Comparison of ENCODE assay signal across 8 cellular contexts in the genomic region with DNA sequence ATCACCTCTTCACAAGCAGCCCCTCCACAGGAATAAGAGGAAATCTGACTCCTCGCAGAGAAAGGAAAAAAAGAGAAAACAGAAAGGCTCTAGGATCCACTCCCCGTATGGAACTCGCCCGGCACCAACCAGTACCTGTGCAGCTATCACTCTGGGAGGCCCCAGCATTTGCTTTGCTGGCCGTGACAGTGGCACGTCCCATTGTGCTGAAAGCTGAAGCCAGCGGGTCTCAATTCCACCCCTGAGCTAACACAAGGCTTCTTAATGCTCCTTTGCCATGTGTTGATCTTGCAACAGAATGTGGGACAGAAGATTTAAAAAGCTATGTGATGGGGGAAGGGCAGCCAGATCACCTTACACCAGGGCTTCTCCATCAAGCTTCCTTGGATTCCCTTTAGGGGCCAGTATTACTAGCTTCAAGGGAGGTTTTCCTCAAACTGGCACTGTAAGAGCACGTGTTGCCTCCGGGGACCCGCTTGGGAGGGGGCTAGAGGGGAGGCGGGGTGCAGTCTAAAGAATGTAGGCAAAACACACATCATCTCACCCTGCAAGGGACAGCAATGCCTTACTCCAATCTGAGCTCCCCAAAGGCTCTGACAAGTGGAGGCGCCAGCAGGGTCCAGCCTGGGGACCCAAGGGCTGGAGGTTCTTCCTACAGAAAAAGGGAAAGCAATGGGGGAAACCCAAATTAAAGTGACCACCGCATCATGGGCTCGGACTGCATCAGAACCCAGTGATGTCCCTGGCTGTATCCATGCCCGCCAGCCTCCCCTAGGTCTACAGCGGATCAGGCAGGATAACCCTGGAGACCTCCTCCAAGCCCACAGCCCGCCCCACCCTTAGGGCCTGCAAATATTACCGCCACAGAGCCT. TPM values are rescaled to one million over a fixed set of nuclear protein-coding genes. Genes with fewer than 3 reads are reported as not detected.
DNase-seq lines count a peak whose midpoint lies in the region; ATAC-seq and TF ChIP-seq lines count a peak whose summit lies in the region.

No MANE protein-coding gene starts in this region.

- no peaks in the 10 kb centered on the region for H3K9me3 ChIP-seq in RWPE2 (ENCODE audit: severe bottlenecking)
- no peaks in the 10 kb centered on the region for H3K9me3 ChIP-seq in naive thymus-derived CD4-positive, alpha-beta T cell (ENCODE audit: control insufficient read depth in 2 of 3, low read length in 3 of 3)

- ATAC-seq in RWPE2 (ENCODE audit: low read depth): peak; percentile 30; the same call in 2 of the 3 replicates
- no peak for ATAC-seq in naive thymus-derived CD4-positive, alpha-beta T cell

- peaks cover 0 to 29% (median 4%) of the 10 kb centered on the region in 5 donors for H3K36me3 Mint-ChIP-seq in naive thymus-derived CD4-positive, alpha-beta T cell

- peaks cover 5% of the 10 kb centered on the region for H3K4me1 ChIP-seq in RWPE2 (ENCODE audit: insufficient read depth, poor library complexity, severe bottlenecking)
- H3K4me1 ChIP-seq in naive thymus-derived CD4-positive, alpha-beta T cell (ENCODE audit: control insufficient read depth in 2 of 2, insufficient read depth in 2 of 2, low read length in 2 of 2): peaks cover 5% of the 10 kb centered on the region in 2 donors

- TF ChIP-seq CTCF in RWPE2 (IDR thresholded peaks at IDR 0.05; ENCODE audit: poor library complexity, severe bottlenecking): no peak

- peaks cover 6% of the 10 kb centered on the region for H3K36me3 ChIP-seq in RWPE2 (ENCODE audit: low read depth)
- no peaks in the 10 kb centered on the region for H3K36me3 ChIP-seq in naive thymus-derived CD4-positive, alpha-beta T cell (ENCODE audit: control insufficient read depth in 2 of 3, insufficient read depth in 3 of 3, low read length in 3 of 3)

- H3K27ac Mint-ChIP-seq in naive thymus-derived CD4-positive, alpha-beta T cell: peak overlapping the region in 3 of 9 donors; percentile 57 to 63 (median 59)

- CTCF ChIA-PET in naive thymus-derived CD4-positive, alpha-beta T cell (lab: Charles Lee): no interaction called here

- H3K27me3 Mint-ChIP-seq in naive thymus-derived CD4-positive, alpha-beta T cell: peaks cover 0 to 23% (median 16%) of the 10 kb centered on the region in 5 donors

- no peak for TF ChIP-seq POLR2A in erythroblast (IDR thresholded peaks at IDR 0.05; ENCODE audit: low read length)

- POLR2A ChIA-PET in naive thymus-derived CD4-positive, alpha-beta T cell (lab: Charles Lee): interaction anchor here (1.1 to 1.4 kb wide), 2 partner anchors 55 to 65 kb away, joined by 3 to 4 read pairs; no protein-coding TSS in a partner anchor

- intact Hi-C loops in naive thymus-derived CD4-positive, alpha-beta T cell (cut with micrococcal nuclease): loop anchor here (1.0 to 10.0 kb wide), 7 partner anchors 54 to 816 kb away; a partner anchor contains a TSS

- peak; percentile 24 for DNase-seq in NCI-H82 (lab: John Stamatoyannopoulos, UW)
- no peak for DNase-seq in NCI-H82 treated with DMSO at 0.1 percent for 48 hours (lab: John Stamatoyannopoulos, UW; ENCODE audit: unreplicated experiment)
- no peak for DNase-seq in RWPE2 (ENCODE audit: low spot score)
- peak; percentile 9 to 10 for DNase-seq in erythroblast (lab: John Stamatoyannopoulos, UW)
- no peak for DNase-seq in naive thymus-derived CD4-positive, alpha-beta T cell
- DNase-seq in GF-D8 (lab: John Stamatoyannopoulos, UW): no peak
- no peak for DNase-seq in NK-92 treated with Interleukin-12 subunit alpha and Interleukin-12 subunit beta, amount 100 ng/mL, for 24 hours (lab: John Stamatoyannopoulos, UW)
- DNase-seq in stimulated activated CD4-positive, alpha-beta T cell treated with anti-CD3 and anti-CD28 coated beads, Interleukin-1b, Interleukin-23, amount 100 ng/mL, for 48 hours: no peak

- H3K9me3 Mint-ChIP-seq in naive thymus-derived CD4-positive, alpha-beta T cell: peaks cover 0 to 13% (median 4%) of the 10 kb centered on the region in 11 donors

- peak overlapping the region; percentile 61 to 87 (median 73) for H3K4me3 Mint-ChIP-seq in naive thymus-derived CD4-positive, alpha-beta T cell

- H3K4me1 Mint-ChIP-seq in naive thymus-derived CD4-positive, alpha-beta T cell: peaks cover 12 to 23% (median 17%) of the 10 kb centered on the region in 7 donors

- no peak overlapping the region for H3K27ac ChIP-seq in RWPE2 (ENCODE audit: poor library complexity, severe bottlenecking)
- H3K27ac ChIP-seq in naive thymus-derived CD4-positive, alpha-beta T cell (ENCODE audit: low read depth, low read length): no peak overlapping the region

- peak overlapping the region; percentile 87 for H3K4me3 ChIP-seq in RWPE2 (ENCODE audit: severe bottlenecking)
- peak overlapping the region; percentile 26 for H3K4me3 ChIP-seq in naive thymus-derived CD4-positive, alpha-beta T cell (ENCODE audit: low read length)

- H3K27me3 ChIP-seq in RWPE2 (ENCODE audit: insufficient read depth, poor library complexity, severe bottlenecking): no peaks in the 10 kb centered on the region
- no peaks in the 10 kb centered on the region for H3K27me3 ChIP-seq in naive thymus-derived CD4-positive, alpha-beta T cell (ENCODE audit: control insufficient read depth in 2 of 2, insufficient read depth in 2 of 2, low read length in 2 of 2)

RNA-seq across cellular contexts. Expression of a gene that starts 1.2 kb away (rescaled TPM):
- total RNA-seq in naive thymus-derived CD4-positive, alpha-beta T cell: 10 to 100 TPM in 1 of 5 experiments, 1 to 10 TPM in 4; 3.0 to 11.7 (median 4.0) TPM
- polyA plus RNA-seq in naive thymus-derived CD4-positive, alpha-beta T cell: 1 to 10 TPM in 1 of 2 donors, under 1 TPM in 1; 0.89 to 3.0 TPM

Comparison
In these comparisons a context has a peak if more than half of its experiments do, and no peak if none do; other contexts are left out.
1. DNase-seq: peak in NCI-H82 (single experiment) and erythroblast (2 of 2); none in NCI-H82 treated with DMSO at 0.1 percent for 48 hours (single experiment), RWPE2 (single experiment), naive thymus-derived CD4-positive, alpha-beta T cell (0 of 9), GF-D8 (single experiment), NK-92 treated with Interleukin-12 subunit alpha and Interleukin-12 subunit beta, amount 100 ng/mL, for 24 hours (single experiment) and stimulated activated CD4-positive, alpha-beta T cell treated with anti-CD3 and anti-CD28 coated beads, Interleukin-1b, Interleukin-23, amount 100 ng/mL, for 48 hours (single experiment).